Comparison of ENCODE assay signal across 8 cellular contexts in the genomic region with DNA sequence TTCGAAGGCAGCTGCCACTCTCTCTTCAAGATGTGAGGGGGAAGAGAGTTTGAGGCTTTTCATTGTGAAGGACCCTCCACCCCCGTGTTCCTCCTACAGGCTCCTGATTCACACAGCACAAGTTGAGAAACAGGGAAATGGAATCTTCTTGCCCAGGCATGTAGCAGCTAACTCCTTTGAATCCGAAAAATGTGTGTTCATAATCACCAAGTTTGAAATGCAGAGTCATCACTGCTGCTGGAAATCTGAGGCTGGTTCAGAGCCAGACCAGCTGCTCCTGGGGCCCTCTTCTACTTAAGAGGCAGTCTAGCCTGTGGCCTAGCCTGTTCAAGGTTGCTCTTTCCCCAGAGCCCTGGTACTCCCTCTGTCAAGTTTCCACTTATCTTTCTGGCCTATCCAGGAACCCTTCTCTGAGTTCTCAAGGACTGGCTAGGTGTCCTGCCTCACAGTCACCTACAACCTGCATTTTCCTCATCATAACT. TPM values are rescaled to one million over a fixed set of nuclear protein-coding genes. Genes with fewer than 3 reads are reported as not detected.
DNase-seq lines count a peak whose midpoint lies in the region; ATAC-seq, FAIRE-seq and TF ChIP-seq lines count a peak whose summit lies in the region.

No MANE protein-coding gene starts in this region.

- POLR2A ChIA-PET in PC-3 (lab: Charles Lee; ENCODE audit: unreplicated experiment): no interaction called here

- peak overlapping the region; percentile 40 for H3K4me2 ChIP-seq in PC-3 (ENCODE audit: low read length)

- H3K27me3 ChIP-seq in PC-3 (ENCODE audit: low read length) (no peaks in the 10 kb centered on the region), HAP-1 (ENCODE audit: low read depth) (no peaks in the 10 kb centered on the region), small intestine (ENCODE audit: control insufficient read depth in 2 of 2, insufficient read depth in 2 of 2, low read length in 2 of 2) (no peaks in the 10 kb centered on the region)

- TF ChIP-seq CTCF in PC-3 (conservative IDR thresholded peaks at IDR 0.05; ENCODE audit: low read depth, low read length): no peak
- TF ChIP-seq CTCF in fibroblast of pulmonary artery (IDR thresholded peaks at IDR 0.05; ENCODE audit: low read length, missing control alignments): no peak
- no peak for TF ChIP-seq CTCF in retinal pigment epithelial cell (conservative IDR thresholded peaks at IDR 0.05; ENCODE audit: low read depth, low read length)

- H3K27ac ChIP-seq in PC-3 (ENCODE audit: low read length) (peak overlapping the region; percentile 84), small intestine (ENCODE audit: low read depth in 1 of 2, low read length in 1 of 2) (peak overlapping the region in 1 of 2 donors; percentile 30)

- H3K36me3 ChIP-seq in PC-3 (ENCODE audit: low read depth, low read length) (peaks cover 14% of the 10 kb centered on the region), HAP-1 (replicated peaks) (no peaks in the 10 kb centered on the region), small intestine (ENCODE audit: control insufficient read depth in 2 of 2, insufficient read depth in 2 of 2, low read length in 2 of 2) (no peaks in the 10 kb centered on the region)

- no peaks in the 10 kb centered on the region for H3K9me2 ChIP-seq in PC-3 (replicated peaks; ENCODE audit: low read length)

- no peaks in the 10 kb centered on the region for H4K20me1 ChIP-seq in PC-3 (ENCODE audit: low read length)

- H3K9me3 ChIP-seq in PC-3 (ENCODE audit: low read length) (peaks cover 11% of the 10 kb centered on the region; the same call in 1 of the 2 replicates), HAP-1 (peaks cover 5% of the 10 kb centered on the region), small intestine (ENCODE audit: control insufficient read depth, low read depth) (no peaks in the 10 kb centered on the region)

- H2AFZ ChIP-seq in PC-3 (ENCODE audit: low read length): no peak overlapping the region

- BruUV-seq in PC-3 (replicated peaks; lab: Mats Ljungman, UMichigan): no TSS peak

- ATAC-seq in PC-3: no peak
- ATAC-seq in GM21360 (IDR thresholded peaks at IDR 0.05; ENCODE audit: unreplicated experiment): no peak

- no peaks in the 10 kb centered on the region for H3K79me2 ChIP-seq in PC-3 (ENCODE audit: low read length)

- WGBS in small intestine, 3 donors: 70 to 90% (median 83%) methylated on average over 3 of the region's 3 CpGs

- in situ Hi-C loops in HAP-1 (cut with MboI; ENCODE audit: low sequenced_read_pairs): no loop called here

- intact Hi-C loops in PC-3 (cut with micrococcal nuclease): no loop called here

- peaks cover 5% of the 10 kb centered on the region for H3F3A ChIP-seq in PC-3 (ENCODE audit: low read length, unreplicated experiment)

- H3K4me3 ChIP-seq in PC-3 (ENCODE audit: low read length): no peak overlapping the region
- H3K4me3 ChIP-seq in fibroblast of pulmonary artery (replicated peaks; ENCODE audit: low read depth, low read length): no peak overlapping the region
- H3K4me3 ChIP-seq in retinal pigment epithelial cell (ENCODE audit: low read length): no peak overlapping the region
- no peak overlapping the region for H3K4me3 ChIP-seq in HAP-1
- H3K4me3 ChIP-seq in small intestine (ENCODE audit: low read depth in 1 of 2, low read length in 2 of 2): no peak overlapping the region

- H3K9ac ChIP-seq in PC-3 (ENCODE audit: low read length): peak overlapping the region; percentile 59

- FAIRE-seq in small intestine (lab: Jason Lieb, UNC): no peak

- DNase-seq in EH (ENCODE audit: low read depth) (peak; percentile 96), PC-3 (peak; percentile 20), fibroblast of pulmonary artery (ENCODE audit: low read depth) (peak; percentile 96), retinal pigment epithelial cell (ENCODE audit: low read depth) (peak; percentile 82), HAP-1 (ENCODE audit: low spot score in 2 of 2) (no peak), SW 1271 (lab: John Stamatoyannopoulos, UW) (no peak), small intestine (no peak)

- H3K4me1 ChIP-seq in PC-3 (ENCODE audit: insufficient read depth, low read length) (peaks cover 54% of the 10 kb centered on the region), HAP-1 (no peaks in the 10 kb centered on the region), small intestine (ENCODE audit: control insufficient read depth in 2 of 2, insufficient read depth in 1 of 2, low read depth in 1 of 2, low read length in 1 of 2) (no peaks in the 10 kb centered on the region)

- CTCF ChIA-PET in PC-3 (lab: Charles Lee): no interaction called here

RNA-seq across cellular contexts. Expression of a gene that starts 28.7 kb away (rescaled TPM):
- 7.7 and 8.9 TPM in 2 replicates for total RNA-seq in PC-3 (2014; rRNA removed)
- 10 to 100 TPM in 2 of 3 donors, 1 to 10 TPM in 1; 7.5 to 24.4 (median 14.9) TPM for polyA plus RNA-seq in small intestine

RNA-seq across cellular contexts. Expression of a gene that starts 28.9 kb away (rescaled TPM):
- 10.5 and 17.0 TPM in 2 replicates for total RNA-seq in PC-3 (2014; rRNA removed)
- polyA plus RNA-seq in small intestine: 10 to 100 TPM in 2 of 3 donors, 1 to 10 TPM in 1; 9.2 to 26.6 (median 12.7) TPM

RNA-seq across cellular contexts. Expression of a gene that starts 53.4 kb away (rescaled TPM):
- total RNA-seq in PC-3 (2014; rRNA removed): 12.1 and 15.6 TPM in 2 replicates
- 1 to 10 TPM; 2.7 to 5.9 (median 3.2) TPM for polyA plus RNA-seq in small intestine

Comparison
In these comparisons a context has a peak if more than half of its experiments do, and no peak if none do; other contexts are left out.
1. DNase-seq: peak in EH (single experiment), PC-3 (single experiment), fibroblast of pulmonary artery (single experiment) and retinal pigment epithelial cell (single experiment); none in HAP-1 (0 of 2), SW 1271 (0 of 2) and small intestine (single experiment).